8 cellular contexts compared by ENCODE assay signal in genomic region chr6:73969982-73970960, GRCh38.
DNase-seq lines count a peak whose midpoint lies in the region; ATAC-seq and TF ChIP-seq lines count a peak whose summit lies in the region.

No MANE protein-coding gene starts in this region.

- H3K27me3 ChIP-seq in GM06990 (replicated peaks; ENCODE audit: control insufficient read depth, insufficient read depth, low read length) (no peaks in the 10 kb centered on the region), SU-DHL-6 (ENCODE audit: low read length) (no peaks in the 10 kb centered on the region)

- H3K27ac Mint-ChIP-seq in naive thymus-derived CD8-positive, alpha-beta T cell: no peak overlapping the region

- H3K9me2 ChIP-seq in SU-DHL-6 (replicated peaks; ENCODE audit: insufficient read depth, low read length): no peaks in the 10 kb centered on the region

- H3K79me2 ChIP-seq in SU-DHL-6 (ENCODE audit: insufficient read depth, low read length): no peaks in the 10 kb centered on the region

- H3K9me3 Mint-ChIP-seq in naive thymus-derived CD8-positive, alpha-beta T cell: no peaks in the 10 kb centered on the region

- ATAC-seq in Right ventricle myocardium superior (ENCODE audit: poor library complexity) (peak; percentile 61), GM18867 (IDR thresholded peaks at IDR 0.05; ENCODE audit: unreplicated experiment) (no peak)
- no peak for ATAC-seq in naive thymus-derived CD8-positive, alpha-beta T cell

- H3K9me3 ChIP-seq in SU-DHL-6 (ENCODE audit: insufficient read depth, low read length): no peaks in the 10 kb centered on the region

- H3K4me1 Mint-ChIP-seq in naive thymus-derived CD8-positive, alpha-beta T cell: no peaks in the 10 kb centered on the region

- DNase-seq in GM06990 (ENCODE audit: extremely low read depth, insufficient read length): no peak
- DNase-seq in KBM-7: peak; percentile 53
- DNase-seq in Right ventricle myocardium superior: no peak
- DNase-seq in smooth muscle cell of the brain vasculature (ENCODE audit: low read depth, low spot score): peak; percentile 18
- DNase-seq in naive thymus-derived CD8-positive, alpha-beta T cell: no peak
- DNase-seq in activated naive CD4-positive, alpha-beta T cell (lab: John Stamatoyannopoulos, UW): no peak

- H3K4me2 ChIP-seq in SU-DHL-6 (ENCODE audit: low read depth, low read length, poor library complexity, severe bottlenecking): no peak overlapping the region

- H3K36me3 Mint-ChIP-seq in naive thymus-derived CD8-positive, alpha-beta T cell: no peaks in the 10 kb centered on the region

- no peaks in the 10 kb centered on the region for H3F3A ChIP-seq in SU-DHL-6 (ENCODE audit: insufficient read depth)

- H3K27me3 Mint-ChIP-seq in naive thymus-derived CD8-positive, alpha-beta T cell: peaks cover 0 to 18% (median 3%) of the 10 kb centered on the region in 5 donors

- no peak overlapping the region for H2AFZ ChIP-seq in SU-DHL-6 (ENCODE audit: low read depth, low read length, severe bottlenecking)

- H3K4me3 Mint-ChIP-seq in naive thymus-derived CD8-positive, alpha-beta T cell: no peak overlapping the region

- no peaks in the 10 kb centered on the region for H3K36me3 ChIP-seq in GM06990 (ENCODE audit: control insufficient read depth, insufficient read depth, low read length)
- H3K36me3 ChIP-seq in SU-DHL-6 (ENCODE audit: low read length): no peaks in the 10 kb centered on the region

- H3K27ac ChIP-seq in SU-DHL-6 (ENCODE audit: low read depth, low read length): no peak overlapping the region

- no peaks in the 10 kb centered on the region for H4K20me1 ChIP-seq in SU-DHL-6 (ENCODE audit: low read depth, low read length)

- intact Hi-C loops in Right ventricle myocardium superior (cut with DNase I): loop anchor here (5.0 kb wide), 1 partner anchor 1237 kb away; the partner anchor contains the start of gene COL12A1

- POLR2A ChIA-PET in naive thymus-derived CD8-positive, alpha-beta T cell (lab: Charles Lee): no interaction called here

- in situ Hi-C loops in KBM-7 (cut with MboI; ENCODE audit: low pct_unique_long_range_greater_than_20kb, low sequenced_read_pairs): no loop called here

- no peak overlapping the region for H3K9ac ChIP-seq in SU-DHL-6 (ENCODE audit: low read length)

- H3K4me3 ChIP-seq in GM06990 (replicated peaks; ENCODE audit: low read depth, low read length): no peak overlapping the region
- no peak overlapping the region for H3K4me3 ChIP-seq in SU-DHL-6 (ENCODE audit: insufficient read depth, low read length, poor library complexity, severe bottlenecking)

- peak; percentile 60 for TF ChIP-seq CTCF in GM06990 (IDR thresholded peaks at IDR 0.05; ENCODE audit: insufficient read depth, low read length, poor library complexity, severe bottlenecking)
- peak; percentile 36 for TF ChIP-seq CTCF in SU-DHL-6 (IDR thresholded peaks at IDR 0.05; ENCODE audit: insufficient read depth, low read length, poor library complexity, severe bottlenecking)

Comparison
In these comparisons a context has a peak if more than half of its experiments do, and no peak if none do; other contexts are left out.
1. DNase-seq: peak in KBM-7 (single experiment) and smooth muscle cell of the brain vasculature (single experiment); none in GM06990 (single experiment), Right ventricle myocardium superior (single experiment), naive thymus-derived CD8-positive, alpha-beta T cell (0 of 10) and activated naive CD4-positive, alpha-beta T cell (0 of 4).